ENCODE assay signal across 9 cellular contexts in genomic region chr6:12911387-12911960, GRCh38.
DNase-seq lines count a peak whose midpoint lies in the region; ATAC-seq and TF ChIP-seq lines count a peak whose summit lies in the region.
"Had no signal": no experiment of that assay in that cellular context is flagged by ENCODE, and none has a peak within 500 bp of the region (broad histone marks: within the 10 kb centered on the region; RNA-seq: fewer than 3 reads in every experiment).

No MANE protein-coding gene starts in this region.

- no peaks in the 10 kb centered on the region for H3K36me3 Mint-ChIP-seq in brain

- no peak overlapping the region for H3K4me2 ChIP-seq in mesenchymal stem cell (ENCODE audit: low read length, poor library complexity, severe bottlenecking)

- ATAC-seq in HG03442 (IDR thresholded peaks at IDR 0.05; ENCODE audit: unreplicated experiment): no peak

- H3K27me3 Mint-ChIP-seq in brain: no peaks in the 10 kb centered on the region

- H2BK12ac ChIP-seq in mesenchymal stem cell (ENCODE audit: low read length in 2 of 2): no peak overlapping the region

- no peak overlapping the region for H4K91ac ChIP-seq in mesenchymal stem cell (ENCODE audit: low read length)

- H3K4me3 ChIP-seq in mesenchymal stem cell (ENCODE audit: insufficient read depth in 1 of 2, low read depth in 1 of 2, low read length in 2 of 2): no peak overlapping the region

- no peaks in the 10 kb centered on the region for H3K36me3 ChIP-seq in mesenchymal stem cell (ENCODE audit: control insufficient read depth in 1 of 2, insufficient read depth in 2 of 2, low read depth in 1 of 2, low read length in 2 of 2)

- H3K14ac ChIP-seq in mesenchymal stem cell (ENCODE audit: low read length in 2 of 2): no peak overlapping the region

- no peak overlapping the region for H2BK5ac ChIP-seq in mesenchymal stem cell (ENCODE audit: low read depth, low read length, poor library complexity, severe bottlenecking)

- peaks cover 23% of the 10 kb centered on the region for H3K4me1 Mint-ChIP-seq in brain

- H3K4me3 Mint-ChIP-seq in brain: peak overlapping the region in 1 of 5 experiments; percentile 50

- TF ChIP-seq CTCF in brain (conservative IDR thresholded peaks at IDR 0.05): peak; percentile 68 to 76

- H3K9ac ChIP-seq in mesenchymal stem cell (ENCODE audit: low read length): no peak overlapping the region

- peaks cover 17 to 21% of the 10 kb centered on the region in 2 experiments for H3K27me3 ChIP-seq in mesenchymal stem cell (ENCODE audit: control insufficient read depth in 1 of 2, insufficient read depth in 1 of 2, low read length in 2 of 2)

- WGBS in mesenchymal stem cell: 75% methylated on average over 2 of the region's 2 CpGs

- peak overlapping the region in 4 of 5 experiments; percentile 40 to 85 (median 54) for H3K27ac Mint-ChIP-seq in brain

- no peaks in the 10 kb centered on the region for H3K9me3 ChIP-seq in mesenchymal stem cell (ENCODE audit: control insufficient read depth, low read length)
- H3K9me3 ChIP-seq: Caco-2 had no signal

- H3K4me1 ChIP-seq in mesenchymal stem cell (ENCODE audit: control insufficient read depth, insufficient read depth, low read depth, low read length): peaks cover 2% of the 10 kb centered on the region
- H3K4me1 ChIP-seq: Caco-2 had no signal

- DNase-seq in NCI-H2107 treated with DMSO at 0.1 percent for 48 hours (lab: John Stamatoyannopoulos, UW; ENCODE audit: unreplicated experiment): peak; percentile 41
- DNase-seq in NCI-H2107 (lab: John Stamatoyannopoulos, UW): no peak
- peak; percentile 15 for DNase-seq in NCI-H2081 treated with DMSO at 0.1 percent for 48 hours (lab: John Stamatoyannopoulos, UW)
- peak; percentile 40 for DNase-seq in mesenchymal stem cell
- DNase-seq in T1000 (lab: John Stamatoyannopoulos, UW): no peak
- DNase-seq in activated CD8-positive, alpha-beta memory T cell treated with anti-CD3 and anti-CD28 coated beads, Interleukin-2, amount 50 U/mL, for 48 hours: no peak

- no peak overlapping the region for H3K4ac ChIP-seq in mesenchymal stem cell (ENCODE audit: low read depth in 1 of 2, low read length in 2 of 2)

- no peak overlapping the region for H4K8ac ChIP-seq in mesenchymal stem cell (ENCODE audit: low read length)

- H3K27ac ChIP-seq in mesenchymal stem cell (ENCODE audit: low read length, poor library complexity, severe bottlenecking): no peak overlapping the region

- no peaks in the 10 kb centered on the region for H3K79me1 ChIP-seq in mesenchymal stem cell (replicated peaks; ENCODE audit: low read length, poor library complexity, severe bottlenecking)

- H2BK15ac ChIP-seq in mesenchymal stem cell (ENCODE audit: low read depth, poor library complexity, severe bottlenecking): no peak overlapping the region

- no peak overlapping the region for H2AK5ac ChIP-seq in mesenchymal stem cell (ENCODE audit: low read length, severe bottlenecking)

- no peak overlapping the region for H3K18ac ChIP-seq in mesenchymal stem cell (ENCODE audit: low read depth in 1 of 2, low read length in 2 of 2)

- H3K23ac ChIP-seq in mesenchymal stem cell (ENCODE audit: low read length in 2 of 2): no peak overlapping the region

- no peak overlapping the region for H2AFZ ChIP-seq in mesenchymal stem cell (ENCODE audit: low read depth, low read length)

- H3K9me3 Mint-ChIP-seq in brain: no peaks in the 10 kb centered on the region

- no peak overlapping the region for H2BK120ac ChIP-seq in mesenchymal stem cell (ENCODE audit: low read depth, low read length)

Comparison
In these comparisons a context has a peak if more than half of its experiments do, and no peak if none do; other contexts are left out.
1. DNase-seq: peak in NCI-H2107 treated with DMSO at 0.1 percent for 48 hours (single experiment), NCI-H2081 treated with DMSO at 0.1 percent for 48 hours (single experiment) and mesenchymal stem cell (single experiment); none in NCI-H2107 (single experiment), T1000 (single experiment) and activated CD8-positive, alpha-beta memory T cell treated with anti-CD3 and anti-CD28 coated beads, Interleukin-2, amount 50 U/mL, for 48 hours (single experiment).